In genomic region chr14:52365071-52365470, GRCh38 we compare ENCODE assay signal across 1 cellular context.
TF ChIP-seq lines count a peak whose summit lies in the region.

No MANE protein-coding gene starts in this region.

TF ChIP-seq in WTC11, 78 proteins besides CTCF, POLR2A, EP300 and RAD21 (continued from another document):
- TF ChIP-seq ZNF512 (CRISPR knock-in tag; IDR thresholded peaks at IDR 0.05; ENCODE audit: borderline replicate concordance) (no peak), SOX15 (CRISPR knock-in tag; IDR thresholded peaks at IDR 0.05) (no peak), CDX4 (CRISPR knock-in tag; IDR thresholded peaks at IDR 0.05; ENCODE audit: borderline replicate concordance) (no peak), NFYB (CRISPR knock-in tag; conservative IDR thresholded peaks at IDR 0.05; ENCODE audit: low read depth) (no peak), PRDM15 (CRISPR knock-in tag; IDR thresholded peaks at IDR 0.05) (no peak), ZNF532 (CRISPR knock-in tag; IDR thresholded peaks at IDR 0.05; ENCODE audit: borderline replicate concordance) (no peak), ZBTB21 (CRISPR knock-in tag; IDR thresholded peaks at IDR 0.05; ENCODE audit: borderline replicate concordance) (no peak), FOXK1 (CRISPR knock-in tag; IDR thresholded peaks at IDR 0.05) (no peak), CREM (CRISPR knock-in tag; IDR thresholded peaks at IDR 0.05) (no peak), NFE2L1 (CRISPR knock-in tag; IDR thresholded peaks at IDR 0.05) (no peak)
- TF ChIP-seq, protein P1, sequence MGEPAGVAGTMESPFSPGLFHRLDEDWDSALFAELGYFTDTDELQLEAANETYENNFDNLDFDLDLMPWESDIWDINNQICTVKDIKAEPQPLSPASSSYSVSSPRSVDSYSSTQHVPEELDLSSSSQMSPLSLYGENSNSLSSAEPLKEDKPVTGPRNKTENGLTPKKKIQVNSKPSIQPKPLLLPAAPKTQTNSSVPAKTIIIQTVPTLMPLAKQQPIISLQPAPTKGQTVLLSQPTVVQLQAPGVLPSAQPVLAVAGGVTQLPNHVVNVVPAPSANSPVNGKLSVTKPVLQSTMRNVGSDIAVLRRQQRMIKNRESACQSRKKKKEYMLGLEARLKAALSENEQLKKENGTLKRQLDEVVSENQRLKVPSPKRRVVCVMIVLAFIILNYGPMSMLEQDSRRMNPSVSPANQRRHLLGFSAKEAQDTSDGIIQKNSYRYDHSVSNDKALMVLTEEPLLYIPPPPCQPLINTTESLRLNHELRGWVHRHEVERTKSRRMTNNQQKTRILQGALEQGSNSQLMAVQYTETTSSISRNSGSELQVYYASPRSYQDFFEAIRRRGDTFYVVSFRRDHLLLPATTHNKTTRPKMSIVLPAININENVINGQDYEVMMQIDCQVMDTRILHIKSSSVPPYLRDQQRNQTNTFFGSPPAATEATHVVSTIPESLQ (CRISPR knock-in tag; IDR thresholded peaks at IDR 0.05) = no peak
- TF ChIP-seq, protein P2, sequence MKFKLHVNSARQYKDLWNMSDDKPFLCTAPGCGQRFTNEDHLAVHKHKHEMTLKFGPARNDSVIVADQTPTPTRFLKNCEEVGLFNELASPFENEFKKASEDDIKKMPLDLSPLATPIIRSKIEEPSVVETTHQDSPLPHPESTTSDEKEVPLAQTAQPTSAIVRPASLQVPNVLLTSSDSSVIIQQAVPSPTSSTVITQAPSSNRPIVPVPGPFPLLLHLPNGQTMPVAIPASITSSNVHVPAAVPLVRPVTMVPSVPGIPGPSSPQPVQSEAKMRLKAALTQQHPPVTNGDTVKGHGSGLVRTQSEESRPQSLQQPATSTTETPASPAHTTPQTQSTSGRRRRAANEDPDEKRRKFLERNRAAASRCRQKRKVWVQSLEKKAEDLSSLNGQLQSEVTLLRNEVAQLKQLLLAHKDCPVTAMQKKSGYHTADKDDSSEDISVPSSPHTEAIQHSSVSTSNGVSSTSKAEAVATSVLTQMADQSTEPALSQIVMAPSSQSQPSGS (CRISPR knock-in tag; IDR thresholded peaks at IDR 0.05; ENCODE audit: borderline replicate concordance, low read depth) = no peak
